In the genomic region with DNA sequence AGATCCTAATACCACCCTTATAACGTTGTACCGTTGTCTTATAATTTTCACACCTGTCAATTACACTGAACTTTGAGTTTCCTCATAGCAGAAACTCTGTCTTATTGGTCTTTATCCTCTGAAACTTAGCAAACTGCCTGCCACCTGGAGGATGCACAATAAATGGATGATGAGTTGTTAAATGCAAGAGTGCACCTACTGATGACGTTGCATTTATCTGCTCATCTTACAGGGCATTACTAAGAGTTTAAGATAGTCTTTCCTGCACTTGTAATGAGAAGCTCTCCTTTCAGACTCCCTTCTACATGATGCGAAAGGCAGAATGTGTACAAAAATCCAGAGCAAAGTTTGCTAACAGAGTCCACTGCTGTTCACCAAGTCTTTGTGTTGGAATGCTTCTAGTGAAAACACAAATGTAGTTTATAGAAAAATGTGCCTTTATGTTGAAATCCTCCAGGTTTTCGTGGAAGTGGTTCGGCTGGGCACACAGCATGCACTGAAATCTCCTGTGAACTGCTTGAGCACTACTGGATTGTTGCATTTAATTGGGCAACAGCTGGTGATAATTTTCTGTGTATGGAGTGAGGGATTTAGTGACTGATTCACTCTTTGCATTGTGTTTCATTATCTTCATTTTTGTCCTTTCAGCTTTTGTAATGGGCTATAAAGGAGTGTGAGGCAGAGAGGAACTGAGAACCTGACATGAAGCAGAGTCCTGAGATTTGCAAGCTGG, we compare ENCODE assay signal across 28 cellular contexts.
DNase-seq lines count a peak whose midpoint lies in the region; ATAC-seq, FAIRE-seq and TF ChIP-seq lines count a peak whose summit lies in the region.
"Had no signal": no experiment of that assay in that cellular context is flagged by ENCODE, and none has a peak within 500 bp of the region (broad histone marks: within the 10 kb centered on the region; RNA-seq: fewer than 3 reads in every experiment).

No MANE protein-coding gene starts in this region.

- TF ChIP-seq CTCF in PC-3 (conservative IDR thresholded peaks at IDR 0.05; ENCODE audit: low read depth, low read length) (peak; percentile 14; the same call in 1 of the 2 replicates), hepatocyte (IDR thresholded peaks at IDR 0.05; ENCODE audit: poor library complexity) (peak; percentile 2)

- CTCF ChIA-PET in PC-3 (lab: Charles Lee) = interaction anchor here (0.6 to 0.7 kb wide), 3 partner anchors 19 to 270 kb away, joined by 3 to 4 read pairs (median 4); no protein-coding TSS in a partner anchor
- CTCF ChIA-PET in naive thymus-derived CD4-positive, alpha-beta T cell (lab: Charles Lee) = interaction anchor here (0.7 to 1.3 kb wide), 2 partner anchors 58 to 588 kb away, joined by 4 to 5 read pairs; no protein-coding TSS in a partner anchor

- no peaks in the 10 kb centered on the region for H3F3A ChIP-seq in PC-3 (ENCODE audit: low read length, unreplicated experiment)

- peaks cover 0 to 7% (median 0%) of the 10 kb centered on the region in 5 donors for H3K36me3 Mint-ChIP-seq in naive thymus-derived CD4-positive, alpha-beta T cell
- H3K36me3 Mint-ChIP-seq: activated naive CD8-positive, alpha-beta T cell; CD4-positive, alpha-beta memory T cell; memory B cell; T-cell had no signal

- BruUV-seq in PC-3 (replicated peaks; lab: Mats Ljungman, UMichigan) = no TSS peak

- H3K9ac ChIP-seq in Karpas-422 (ENCODE audit: low read length) (peak overlapping the region; percentile 38), PC-3 (ENCODE audit: low read length) (no peak overlapping the region)

- no peaks in the 10 kb centered on the region for H3K9me2 ChIP-seq in Karpas-422 (replicated peaks; ENCODE audit: insufficient read depth, low read length)
- H3K9me2 ChIP-seq in PC-3 (replicated peaks; ENCODE audit: low read length) = no peaks in the 10 kb centered on the region
- H3K9me2 ChIP-seq in hepatocyte (replicated peaks; ENCODE audit: insufficient read depth) = no peaks in the 10 kb centered on the region

- H2AFZ ChIP-seq in Karpas-422 (ENCODE audit: low read length) (peak overlapping the region; percentile 82), PC-3 (ENCODE audit: low read length) (no peak overlapping the region), hepatocyte (no peak overlapping the region)

- ATAC-seq in PC-3 = 0 out of 2 replicates have a peak, but pooled peaks have one; percentile 22
- ATAC-seq in naive thymus-derived CD4-positive, alpha-beta T cell = no peak
- ATAC-seq: left lobe of liver, T-cell had no signal

- no peak overlapping the region for H3K4me3 ChIP-seq in Karpas-422 (ENCODE audit: low read length)
- no peak overlapping the region for H3K4me3 ChIP-seq in PC-3 (ENCODE audit: low read length)
- no peak overlapping the region for H3K4me3 ChIP-seq in hepatocyte
- H3K4me3 ChIP-seq in small intestine (ENCODE audit: low read depth in 1 of 2, low read length in 2 of 2) = no peak overlapping the region
- H3K4me3 ChIP-seq in naive thymus-derived CD4-positive, alpha-beta T cell (ENCODE audit: low read length) = no peak overlapping the region
- H3K4me3 ChIP-seq: ascending aorta, cardiac muscle cell, ovary, SJSA1, smooth muscle cell, testis had no signal

- FAIRE-seq in small intestine (lab: Jason Lieb, UNC) = no peak
- FAIRE-seq: endothelial cell of umbilical vein, GM12892 had no signal

- H3K36me3 ChIP-seq in Karpas-422 (ENCODE audit: insufficient read depth, low read length) = no peaks in the 10 kb centered on the region
- no peaks in the 10 kb centered on the region for H3K36me3 ChIP-seq in PC-3 (ENCODE audit: low read depth, low read length)
- H3K36me3 ChIP-seq in hepatocyte (replicated peaks; ENCODE audit: insufficient read depth, low read depth) = no peaks in the 10 kb centered on the region
- no peaks in the 10 kb centered on the region for H3K36me3 ChIP-seq in small intestine (ENCODE audit: control insufficient read depth in 2 of 2, insufficient read depth in 2 of 2, low read length in 2 of 2)
- no peaks in the 10 kb centered on the region for H3K36me3 ChIP-seq in naive thymus-derived CD4-positive, alpha-beta T cell (ENCODE audit: control insufficient read depth in 2 of 3, insufficient read depth in 3 of 3, low read length in 3 of 3)
- H3K36me3 ChIP-seq: ascending aorta, cardiac muscle cell, ovary, SJSA1 had no signal

- POLR2A ChIA-PET in PC-3 (lab: Charles Lee; ENCODE audit: unreplicated experiment) = no interaction called here
- POLR2A ChIA-PET in naive thymus-derived CD4-positive, alpha-beta T cell (lab: Charles Lee) = no interaction called here

- H3K4me1 Mint-ChIP-seq in naive thymus-derived CD4-positive, alpha-beta T cell = no peaks in the 10 kb centered on the region
- H3K4me1 Mint-ChIP-seq: B cell; CD4-positive, alpha-beta memory T cell; memory B cell; T-cell had no signal

- H3K4me1 ChIP-seq in Karpas-422 (ENCODE audit: low read length) (peaks cover 17% of the 10 kb centered on the region), PC-3 (ENCODE audit: insufficient read depth, low read length) (no peaks in the 10 kb centered on the region), hepatocyte (ENCODE audit: insufficient read depth) (no peaks in the 10 kb centered on the region), small intestine (ENCODE audit: control insufficient read depth in 2 of 2, insufficient read depth in 1 of 2, low read depth in 1 of 2, low read length in 1 of 2) (no peaks in the 10 kb centered on the region)
- H3K4me1 ChIP-seq in naive thymus-derived CD4-positive, alpha-beta T cell (ENCODE audit: control insufficient read depth in 2 of 2, insufficient read depth in 2 of 2, low read length in 2 of 2) = no peaks in the 10 kb centered on the region
- H3K4me1 ChIP-seq: ascending aorta, SJSA1, testis had no signal

- H3K4me3 Mint-ChIP-seq in naive thymus-derived CD4-positive, alpha-beta T cell = no peak overlapping the region
- H3K4me3 Mint-ChIP-seq: activated naive CD8-positive, alpha-beta T cell; B cell; CD4-positive, alpha-beta memory T cell; memory B cell; nephron progenitor cell; stimulated activated naive CD8-positive, alpha-beta T cell treated with anti-CD3 and anti-CD28 coated beads, Interleukin-15, Interleukin-2, amounts not matched to agents 100 ng/mL and 50 ng/mL, for 24 hours; T-cell had no signal

- H3K27ac ChIP-seq in Karpas-422 (ENCODE audit: low read length) (peak overlapping the region; percentile 42; the same call in 1 of the 2 replicates), PC-3 (ENCODE audit: low read length) (no peak overlapping the region), hepatocyte (no peak overlapping the region), small intestine (ENCODE audit: low read depth in 1 of 2, low read length in 1 of 2) (no peak overlapping the region)
- no peak overlapping the region for H3K27ac ChIP-seq in naive thymus-derived CD4-positive, alpha-beta T cell (ENCODE audit: low read depth, low read length)
- H3K27ac ChIP-seq: 22Rv1, ascending aorta, cardiac muscle cell, ovary, SJSA1, testis had no signal

- H3K27me3 ChIP-seq in Karpas-422 (ENCODE audit: low read length) (no peaks in the 10 kb centered on the region), PC-3 (ENCODE audit: low read length) (no peaks in the 10 kb centered on the region), hepatocyte (no peaks in the 10 kb centered on the region), small intestine (ENCODE audit: control insufficient read depth in 2 of 2, insufficient read depth in 2 of 2, low read length in 2 of 2) (no peaks in the 10 kb centered on the region)
- no peaks in the 10 kb centered on the region for H3K27me3 ChIP-seq in naive thymus-derived CD4-positive, alpha-beta T cell (ENCODE audit: control insufficient read depth in 2 of 2, insufficient read depth in 2 of 2, low read length in 2 of 2)
- H3K27me3 ChIP-seq: ascending aorta, cardiac muscle cell, ovary, SJSA1, testis had no signal

- peaks cover 0 to 7% (median 0%) of the 10 kb centered on the region in 11 donors for H3K9me3 Mint-ChIP-seq in naive thymus-derived CD4-positive, alpha-beta T cell
- H3K9me3 Mint-ChIP-seq: CD4-positive, alpha-beta memory T cell; memory B cell; nephron progenitor cell; stimulated activated naive CD8-positive, alpha-beta T cell treated with anti-CD3 and anti-CD28 coated beads, Interleukin-15, Interleukin-2, amounts not matched to agents 100 ng/mL and 50 ng/mL, for 24 hours; T-cell had no signal

- no peaks in the 10 kb centered on the region for H3K79me2 ChIP-seq in Karpas-422 (ENCODE audit: low read length)
- H3K79me2 ChIP-seq in PC-3 (ENCODE audit: low read length) = no peaks in the 10 kb centered on the region
- no peaks in the 10 kb centered on the region for H3K79me2 ChIP-seq in hepatocyte

- DNase-seq in DMS 273 (lab: John Stamatoyannopoulos, UW; ENCODE audit: unreplicated experiment) (peak; percentile 30), DMS 273 treated with DMSO at 0.1 percent for 48 hours (lab: John Stamatoyannopoulos, UW) (no peak), Karpas-422 (peak; percentile 79), PC-3 (peak; percentile 23), hepatocyte (ENCODE audit: low spot score) (no peak), small intestine (no peak), H4 (ENCODE audit: low spot score) (no peak)
- DNase-seq in naive thymus-derived CD4-positive, alpha-beta T cell = no peak
- DNase-seq: activated CD4-positive, alpha-beta T cell treated with anti-CD3 and anti-CD28 coated beads for 48 hours; activated effector memory CD4-positive, alpha-beta T cell treated with Interleukin-2 at 50 U/mL for 16 hours; activated T-cell treated with anti-CD3 and anti-CD28 coated beads, Interleukin-2, amount 50 U/mL, for 1 hour; CD4-positive, alpha-beta memory T cell; nephron progenitor cell; ovary; T-cell; testis had no signal

- H3K27ac Mint-ChIP-seq in naive thymus-derived CD4-positive, alpha-beta T cell = no peak overlapping the region
- H3K27ac Mint-ChIP-seq: activated naive CD8-positive, alpha-beta T cell; B cell; CD4-positive, alpha-beta memory T cell; memory B cell; nephron progenitor cell; stimulated activated naive CD8-positive, alpha-beta T cell treated with anti-CD3 and anti-CD28 coated beads, Interleukin-15, Interleukin-2, amounts not matched to agents 100 ng/mL and 50 ng/mL, for 24 hours; T-cell had no signal

- H3K27me3 Mint-ChIP-seq in naive thymus-derived CD4-positive, alpha-beta T cell = no peaks in the 10 kb centered on the region
- H3K27me3 Mint-ChIP-seq: activated naive CD8-positive, alpha-beta T cell; CD4-positive, alpha-beta memory T cell; stimulated activated naive CD8-positive, alpha-beta T cell treated with anti-CD3 and anti-CD28 coated beads, Interleukin-15, Interleukin-2, amounts not matched to agents 100 ng/mL and 50 ng/mL, for 24 hours; T-cell had no signal

- H3K9me3 ChIP-seq in Karpas-422 (ENCODE audit: low read length) (no peaks in the 10 kb centered on the region), PC-3 (ENCODE audit: low read length) (no peaks in the 10 kb centered on the region), hepatocyte (ENCODE audit: low read depth) (no peaks in the 10 kb centered on the region), small intestine (ENCODE audit: control insufficient read depth, low read depth) (no peaks in the 10 kb centered on the region)
- no peaks in the 10 kb centered on the region for H3K9me3 ChIP-seq in naive thymus-derived CD4-positive, alpha-beta T cell (ENCODE audit: control insufficient read depth in 2 of 3, low read length in 3 of 3)
- H3K9me3 ChIP-seq: ascending aorta, ovary, SJSA1, testis had no signal

- H4K20me1 ChIP-seq in Karpas-422 (ENCODE audit: insufficient read depth, low read depth, low read length) (no peaks in the 10 kb centered on the region), PC-3 (ENCODE audit: low read length) (no peaks in the 10 kb centered on the region), hepatocyte (ENCODE audit: insufficient read depth, poor library complexity, severe bottlenecking) (no peaks in the 10 kb centered on the region)

- intact Hi-C loops in PC-3 (cut with micrococcal nuclease) = no loop called here
- intact Hi-C loops in naive thymus-derived CD4-positive, alpha-beta T cell (cut with micrococcal nuclease) = loop anchor here in 1 of 2 donors (5.0 kb wide), 1 partner anchor 589 kb away; no protein-coding TSS in a partner anchor

- 65% methylated on average over 6 of the region's 6 CpGs for WGBS in hepatocyte (ENCODE audit: low lambda C conversion rate, missing lambda C conversion rate)
- 53 to 72% (median 65%) methylated on average over 6 of the region's 6 CpGs for WGBS in small intestine, 3 donors

- H3K4me2 ChIP-seq in Karpas-422 (ENCODE audit: low read depth, low read length, poor library complexity, severe bottlenecking) (peak overlapping the region; percentile 50), PC-3 (ENCODE audit: low read length) (no peak overlapping the region), hepatocyte (no peak overlapping the region)
- H3K4me2 ChIP-seq: smooth muscle cell had no signal

Comparison
In these comparisons a context has a peak if more than half of its experiments do, and no peak if none do; other contexts are left out.
1. DNase-seq: peak in DMS 273 (single experiment), Karpas-422 (single experiment) and PC-3 (single experiment); none in DMS 273 treated with DMSO at 0.1 percent for 48 hours (single experiment), hepatocyte (single experiment), small intestine (single experiment), naive thymus-derived CD4-positive, alpha-beta T cell (0 of 9) and H4 (single experiment).